ENCODE assay signal across 7 cellular contexts in the genomic region with DNA sequence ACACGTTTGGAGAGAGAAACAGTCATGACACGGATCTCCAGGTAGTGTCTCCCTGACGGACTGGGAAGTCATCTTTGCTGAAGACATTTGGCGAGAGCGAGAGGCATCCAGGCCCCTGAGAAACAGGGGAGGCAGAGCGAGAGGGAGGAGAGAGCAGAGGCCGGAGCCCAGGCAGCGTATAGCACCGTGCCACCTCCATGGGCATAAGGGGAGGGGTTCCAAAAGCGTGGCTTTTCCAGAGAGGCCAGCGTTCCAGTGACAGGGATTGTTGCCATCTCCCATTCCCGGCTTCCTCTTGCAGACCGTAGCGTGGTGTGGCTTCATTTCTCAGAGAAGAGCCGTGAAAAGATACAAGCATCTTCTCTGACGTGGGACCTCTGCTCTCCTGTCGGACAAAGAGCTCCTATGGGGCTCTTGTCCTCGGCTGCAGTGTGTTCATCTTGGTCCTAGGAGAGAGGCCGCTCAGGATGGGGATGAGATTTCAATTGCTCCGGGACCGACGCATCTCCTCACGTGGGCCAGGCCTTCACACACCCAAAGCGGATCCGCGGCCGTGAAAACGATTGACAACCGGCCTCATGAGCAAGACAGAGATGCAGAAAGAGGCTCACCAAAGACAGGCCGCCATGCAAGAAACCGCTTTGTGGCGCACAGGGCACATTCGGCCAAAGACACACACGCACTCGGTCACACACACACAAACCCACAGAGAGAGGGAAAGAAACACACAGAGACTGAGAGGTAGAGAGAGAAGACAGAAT.
DNase-seq lines count a peak whose midpoint lies in the region; ATAC-seq and TF ChIP-seq lines count a peak whose summit lies in the region.
"Not testable (repeated sequence)": the region's sequence is repeated elsewhere in the genome, so short reads cannot be mapped to it uniquely, and the experiment has no call there.

No MANE protein-coding gene starts in this region.

- not testable (repeated sequence) for DNase-seq in CD8-positive, alpha-beta memory T cell; T-helper 17 cell; activated T-helper 1 cell treated with anti-CD3 and anti-CD28 coated beads, Interleukin-12 subunit alpha, Interleukin-12 subunit beta, Interleukin-2, Interleukin-4 antibody, amounts not matched to agents 30 ng/mL and 10 ng/mL and 1 ng/mL, durations not matched to agents 14 hours and 24 hours and 36 hours (ENCODE audit: low spot score); central memory CD8-positive, alpha-beta T cell (ENCODE audit: low spot score in 2 of 2); immature natural killer cell

- intact Hi-C loops in activated T-helper 1 cell treated with anti-CD3 and anti-CD28 coated beads, Interleukin-12 subunit alpha, Interleukin-12 subunit beta, Interleukin-2, Interleukin-4 antibody, amounts not matched to agents 30 ng/mL and 10 ng/mL and 1 ng/mL, durations not matched to agents 14 hours and 24 hours and 36 hours (cut with micrococcal nuclease) = not testable (repeated sequence)

- CTCF ChIA-PET in CD8-positive, alpha-beta memory T cell (lab: Charles Lee) = not testable (repeated sequence)

- H3K27ac ChIP-seq in CD8-positive, alpha-beta memory T cell (ENCODE audit: low read depth, low read length) = not testable (repeated sequence)

- H3K36me3 ChIP-seq in CD8-positive, alpha-beta memory T cell (ENCODE audit: insufficient read depth, low read length) = not testable (repeated sequence)

- H3K4me1 Mint-ChIP-seq in CD8-positive, alpha-beta memory T cell = peaks cover 39 to 54% (median 43%) of the 10 kb centered on the region in 3 donors
- H3K4me1 Mint-ChIP-seq in T-helper 17 cell = peaks cover 39% of the 10 kb centered on the region
- H3K4me1 Mint-ChIP-seq in activated T-helper 1 cell treated with anti-CD3 and anti-CD28 coated beads, Interleukin-12 subunit alpha, Interleukin-12 subunit beta, Interleukin-2, Interleukin-4 antibody, amounts not matched to agents 30 ng/mL and 10 ng/mL and 1 ng/mL, durations not matched to agents 14 hours and 24 hours and 36 hours (ENCODE audit: low read depth) = peaks cover 40% of the 10 kb centered on the region
- peaks cover 24% of the 10 kb centered on the region for H3K4me1 Mint-ChIP-seq in central memory CD8-positive, alpha-beta T cell
- H3K4me1 Mint-ChIP-seq in immature natural killer cell = peaks cover 56 to 64% of the 10 kb centered on the region in 2 donors
- not testable (repeated sequence) for H3K4me1 Mint-ChIP-seq in nephron
- H3K4me1 Mint-ChIP-seq in stimulated activated naive CD8-positive, alpha-beta T cell treated with anti-CD3 and anti-CD28 coated beads, Interleukin-15, Interleukin-2, amounts not matched to agents 100 ng/mL and 50 ng/mL, for 24 hours (ENCODE audit: low read depth) = peaks cover 28% of the 10 kb centered on the region

- peak overlapping the region in 6 of 7 donors; percentile 9 to 84 (median 70) for H3K4me3 Mint-ChIP-seq in CD8-positive, alpha-beta memory T cell
- H3K4me3 Mint-ChIP-seq in T-helper 17 cell = peak overlapping the region; percentile 63
- H3K4me3 Mint-ChIP-seq in activated T-helper 1 cell treated with anti-CD3 and anti-CD28 coated beads, Interleukin-12 subunit alpha, Interleukin-12 subunit beta, Interleukin-2, Interleukin-4 antibody, amounts not matched to agents 30 ng/mL and 10 ng/mL and 1 ng/mL, durations not matched to agents 14 hours and 24 hours and 36 hours = peak overlapping the region; percentile 70
- peak overlapping the region; percentile 59 for H3K4me3 Mint-ChIP-seq in central memory CD8-positive, alpha-beta T cell
- peak overlapping the region; percentile 65 to 89 (median 83) for H3K4me3 Mint-ChIP-seq in immature natural killer cell
- peak overlapping the region; percentile 51 to 73 (median 67) for H3K4me3 Mint-ChIP-seq in nephron
- peak overlapping the region; percentile 14 for H3K4me3 Mint-ChIP-seq in stimulated activated naive CD8-positive, alpha-beta T cell treated with anti-CD3 and anti-CD28 coated beads, Interleukin-15, Interleukin-2, amounts not matched to agents 100 ng/mL and 50 ng/mL, for 24 hours

- not testable (repeated sequence) for TF ChIP-seq CTCF in nephron (IDR thresholded peaks at IDR 0.05; ENCODE audit: unreplicated experiment in 3 of 3)

- not testable (repeated sequence) for H3K9me3 Mint-ChIP-seq in CD8-positive, alpha-beta memory T cell; activated T-helper 1 cell treated with anti-CD3 and anti-CD28 coated beads, Interleukin-12 subunit alpha, Interleukin-12 subunit beta, Interleukin-2, Interleukin-4 antibody, amounts not matched to agents 30 ng/mL and 10 ng/mL and 1 ng/mL, durations not matched to agents 14 hours and 24 hours and 36 hours; central memory CD8-positive, alpha-beta T cell; immature natural killer cell; nephron; stimulated activated naive CD8-positive, alpha-beta T cell treated with anti-CD3 and anti-CD28 coated beads, Interleukin-15, Interleukin-2, amounts not matched to agents 100 ng/mL and 50 ng/mL, for 24 hours

- H3K36me3 Mint-ChIP-seq in CD8-positive, alpha-beta memory T cell; T-helper 17 cell (ENCODE audit: low read depth); activated T-helper 1 cell treated with anti-CD3 and anti-CD28 coated beads, Interleukin-12 subunit alpha, Interleukin-12 subunit beta, Interleukin-2, Interleukin-4 antibody, amounts not matched to agents 30 ng/mL and 10 ng/mL and 1 ng/mL, durations not matched to agents 14 hours and 24 hours and 36 hours (ENCODE audit: low read depth); immature natural killer cell; nephron (ENCODE audit: low read depth); stimulated activated naive CD8-positive, alpha-beta T cell treated with anti-CD3 and anti-CD28 coated beads, Interleukin-15, Interleukin-2, amounts not matched to agents 100 ng/mL and 50 ng/mL, for 24 hours (ENCODE audit: low read depth): not testable (repeated sequence)
- peaks cover 19% of the 10 kb centered on the region for H3K36me3 Mint-ChIP-seq in central memory CD8-positive, alpha-beta T cell (ENCODE audit: insufficient read depth)

- POLR2A ChIA-PET in CD8-positive, alpha-beta memory T cell (lab: Charles Lee) = not testable (repeated sequence)

- ATAC-seq in T-helper 17 cell; central memory CD8-positive, alpha-beta T cell (replicated peaks; ENCODE audit: extremely low read depth, poor library complexity, severe bottlenecking): not testable (repeated sequence)

- not testable (repeated sequence) for H3K9me3 ChIP-seq in CD8-positive, alpha-beta memory T cell (ENCODE audit: low read length); T-helper 17 cell (ENCODE audit: control insufficient read depth, low read length, poor library complexity, severe bottlenecking)

- H3K4me1 ChIP-seq in CD8-positive, alpha-beta memory T cell (ENCODE audit: insufficient read depth, low read length) = peaks cover 15% of the 10 kb centered on the region

- not testable (repeated sequence) for H3K27me3 ChIP-seq in CD8-positive, alpha-beta memory T cell (ENCODE audit: insufficient read depth, low read length, poor library complexity, severe bottlenecking)

- peaks cover 48 to 52% of the 10 kb centered on the region in 2 donors for H3K27me3 Mint-ChIP-seq in CD8-positive, alpha-beta memory T cell
- H3K27me3 Mint-ChIP-seq in T-helper 17 cell (peaks cover 59% of the 10 kb centered on the region), immature natural killer cell (ENCODE audit: low read depth in 3 of 3) (peaks cover 17 to 41% (median 38%) of the 10 kb centered on the region in 3 donors), nephron (ENCODE audit: low read depth) (peaks cover 89% of the 10 kb centered on the region)
- peaks cover 40% of the 10 kb centered on the region for H3K27me3 Mint-ChIP-seq in activated T-helper 1 cell treated with anti-CD3 and anti-CD28 coated beads, Interleukin-12 subunit alpha, Interleukin-12 subunit beta, Interleukin-2, Interleukin-4 antibody, amounts not matched to agents 30 ng/mL and 10 ng/mL and 1 ng/mL, durations not matched to agents 14 hours and 24 hours and 36 hours (ENCODE audit: insufficient read depth)
- H3K27me3 Mint-ChIP-seq in central memory CD8-positive, alpha-beta T cell = peaks cover 68% of the 10 kb centered on the region
- H3K27me3 Mint-ChIP-seq in stimulated activated naive CD8-positive, alpha-beta T cell treated with anti-CD3 and anti-CD28 coated beads, Interleukin-15, Interleukin-2, amounts not matched to agents 100 ng/mL and 50 ng/mL, for 24 hours = peaks cover 57% of the 10 kb centered on the region

- not testable (repeated sequence) for H3K4me3 ChIP-seq in CD8-positive, alpha-beta memory T cell (ENCODE audit: low read length)

- peak overlapping the region in 1 of 8 donors; percentile 12 for H3K27ac Mint-ChIP-seq in CD8-positive, alpha-beta memory T cell
- H3K27ac Mint-ChIP-seq in T-helper 17 cell (peak overlapping the region; percentile 4), immature natural killer cell (peak overlapping the region in 2 of 6 donors; percentile 7 to 66)
- peak overlapping the region; percentile 51 for H3K27ac Mint-ChIP-seq in activated T-helper 1 cell treated with anti-CD3 and anti-CD28 coated beads, Interleukin-12 subunit alpha, Interleukin-12 subunit beta, Interleukin-2, Interleukin-4 antibody, amounts not matched to agents 30 ng/mL and 10 ng/mL and 1 ng/mL, durations not matched to agents 14 hours and 24 hours and 36 hours
- not testable (repeated sequence) for H3K27ac Mint-ChIP-seq in central memory CD8-positive, alpha-beta T cell (ENCODE audit: low read depth); nephron; stimulated activated naive CD8-positive, alpha-beta T cell treated with anti-CD3 and anti-CD28 coated beads, Interleukin-15, Interleukin-2, amounts not matched to agents 100 ng/mL and 50 ng/mL, for 24 hours

Comparison
In these comparisons a context has a peak if more than half of its experiments do, and no peak if none do; other contexts are left out.
1. H3K4me3 Mint-ChIP-seq: peak in every context shown above with its lines; median percentile 83 in immature natural killer cell; 70 in activated T-helper 1 cell treated with anti-CD3 and anti-CD28 coated beads, Interleukin-12 subunit alpha, Interleukin-12 subunit beta, Interleukin-2, Interleukin-4 antibody, amounts not matched to agents 30 ng/mL and 10 ng/mL and 1 ng/mL, durations not matched to agents 14 hours and 24 hours and 36 hours; 70 in CD8-positive, alpha-beta memory T cell; 67 in nephron; 63 in T-helper 17 cell; 59 in central memory CD8-positive, alpha-beta T cell; 14 in stimulated activated naive CD8-positive, alpha-beta T cell treated with anti-CD3 and anti-CD28 coated beads, Interleukin-15, Interleukin-2, amounts not matched to agents 100 ng/mL and 50 ng/mL, for 24 hours.